Comparison of ENCODE assay signal across 9 cellular contexts in the genomic region with DNA sequence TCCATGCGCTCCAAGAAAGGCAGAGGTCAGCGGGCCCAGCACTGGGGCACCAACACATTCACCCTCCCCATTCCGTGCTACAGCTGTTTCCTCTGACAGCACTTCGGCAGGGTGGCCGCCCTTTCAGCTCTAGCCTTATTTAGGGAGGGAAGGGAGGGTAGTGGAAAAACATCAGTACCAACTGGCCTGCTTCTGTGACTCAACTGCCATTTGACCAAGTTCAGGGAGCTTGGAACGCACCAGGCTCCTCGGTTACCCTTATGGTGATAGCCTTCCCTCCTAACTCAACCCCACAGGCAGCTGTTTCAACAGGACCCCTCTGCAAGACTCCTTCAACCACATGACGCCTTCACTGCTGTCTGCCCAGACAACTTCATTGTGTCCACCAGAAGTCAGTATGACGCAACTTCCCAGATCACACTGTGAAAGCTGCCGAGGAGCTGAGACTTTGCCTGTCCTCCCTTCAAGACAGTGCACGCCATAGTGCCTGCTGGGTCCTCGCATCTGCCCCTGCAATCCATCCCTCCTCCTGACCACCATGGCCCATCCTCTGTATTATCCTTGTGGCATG.
A peak's percentile ranks its signal among the peaks of the same experiment; 100 is the strongest.
DNase-seq lines count a peak whose midpoint lies in the region; TF ChIP-seq lines count a peak whose summit lies in the region.
"Had no signal": no experiment of that assay in that cellular context is flagged by ENCODE, and none has a peak within 500 bp of the region (broad histone marks: within the 10 kb centered on the region; RNA-seq: fewer than 3 reads in every experiment).

No MANE protein-coding gene starts in this region.

- no peak for TF ChIP-seq POLR2A in esophagus muscularis mucosa (IDR thresholded peaks at IDR 0.05; ENCODE audit: low read depth)
- no peak for TF ChIP-seq POLR2A in tibial nerve (IDR thresholded peaks at IDR 0.05)

- H3K9ac ChIP-seq in muscle layer of colon (ENCODE audit: low read length), result peak overlapping the region; percentile 14

- H3K4me3 ChIP-seq in esophagus muscularis mucosa (no peak overlapping the region), muscle layer of colon (ENCODE audit: low read depth in 1 of 2, low read length in 2 of 2) (no peak overlapping the region), tibial nerve (no peak overlapping the region)

- intact Hi-C loops in esophagus muscularis mucosa (cut with DNase I), result loop anchor here (2.0 kb wide), 2 partner anchors 37 to 129 kb away; no protein-coding TSS in a partner anchor

- H3K9me3 ChIP-seq in esophagus muscularis mucosa (no peaks in the 10 kb centered on the region), muscle layer of colon (ENCODE audit: low read length) (no peaks in the 10 kb centered on the region), tibial nerve (no peaks in the 10 kb centered on the region)

- TF ChIP-seq CTCF in esophagus muscularis mucosa (IDR thresholded peaks at IDR 0.05) (no peak), tibial nerve (IDR thresholded peaks at IDR 0.05) (no peak)

- H3K27ac ChIP-seq in esophagus muscularis mucosa (replicated peaks in 1 of 4) (peak overlapping the region; percentile 79 to 85 (median 82)), muscle layer of colon (ENCODE audit: low read depth, low read length) (peak overlapping the region; percentile 50), tibial nerve (peak overlapping the region; percentile 22 to 81 (median 71))

- TF ChIP-seq EP300 in esophagus muscularis mucosa (IDR thresholded peaks at IDR 0.05) (no peak), tibial nerve (IDR thresholded peaks at IDR 0.05) (peak in 1 of 2 donors; percentile 27)

- H3K36me3 ChIP-seq in esophagus muscularis mucosa (peaks cover 0 to 12% (median 6%) of the 10 kb centered on the region in 4 donors), muscle layer of colon (ENCODE audit: insufficient read depth, low read length) (peaks cover 24% of the 10 kb centered on the region), tibial nerve (peaks cover 0 to 15% (median 2%) of the 10 kb centered on the region in 3 donors)

- DNase-seq in SKM-1 (lab: John Stamatoyannopoulos, UW; ENCODE audit: unreplicated experiment) (peak; percentile 37), esophagus muscularis mucosa (ENCODE audit: extremely low spot score) (no peak), tibial nerve (ENCODE audit: low spot score in 2 of 2) (no peak), midbrain (lab: John Stamatoyannopoulos, UW) (no peak), DMS53 treated with DMSO at 0.1 percent for 48 hours (lab: John Stamatoyannopoulos, UW; ENCODE audit: unreplicated experiment) (no peak), NCI-H2029 treated with DMSO at 0.1 percent for 48 hours (lab: John Stamatoyannopoulos, UW) (no peak)
- DNase-seq: NCI-H446 treated with DMSO at 0.1 percent for 48 hours, T-cell had no signal

- H3K27me3 ChIP-seq in esophagus muscularis mucosa (no peaks in the 10 kb centered on the region), muscle layer of colon (ENCODE audit: control insufficient read depth in 1 of 2, insufficient read depth in 2 of 2, low read length in 2 of 2) (no peaks in the 10 kb centered on the region), tibial nerve (no peaks in the 10 kb centered on the region)

- H3K4me1 ChIP-seq in esophagus muscularis mucosa (peaks cover 43 to 82% (median 79%) of the 10 kb centered on the region in 4 donors), muscle layer of colon (ENCODE audit: insufficient read depth, low read length) (peaks cover 61% of the 10 kb centered on the region), tibial nerve (peaks cover 0 to 60% (median 30%) of the 10 kb centered on the region in 4 donors)

- WGBS in esophagus muscularis mucosa, result 60% methylated on average over 11 of the region's 12 CpGs
- WGBS in tibial nerve, 2 donors, result 55% methylated on average over 12 of the region's 12 CpGs
